ENCODE assay signal across 8 cellular contexts in genomic region chr5:75052461-75053285, GRCh38. TPM values are rescaled to one million over a fixed set of nuclear protein-coding genes. Genes with fewer than 3 reads are reported as not detected.
A peak's percentile ranks its signal among the peaks of the same experiment; 100 is the strongest.
DNase-seq lines count a peak whose midpoint lies in the region; ATAC-seq and TF ChIP-seq lines count a peak whose summit lies in the region.

GCNT4 (minus strand) TSS chr5:75052558; CDS start chr5:75030037, 22,521 bp downstream.

- intact Hi-C loops in CD14-positive monocyte (cut with micrococcal nuclease) (no loop called here), dorsolateral prefrontal cortex (cut with DNase I) (loop anchor here (2.0 to 5.0 kb wide), 2 partner anchors 184 to 185 kb away; partner anchors contain the start of gene ANKRD31 (in 2 of the 2)), right lobe of liver (cut with DNase I) (loop anchor here in 1 of 2 donors (10.0 kb wide), 1 partner anchor 118 kb away; no protein-coding TSS in a partner anchor)

- H3K27ac ChIP-seq in dorsolateral prefrontal cortex (peak within 1 kb of the TSS in 58 of 59 donors; percentile 15 to 95 (median 86)), right lobe of liver (peak within 1 kb of the TSS; percentile 82 to 89 (median 82))

- WGBS in right lobe of liver (ENCODE audit: insufficient coverage, low coverage, low lambda C conversion rate, missing lambda C conversion rate), result 0% methylated on average over 9 of the region's 103 CpGs

- POLR2A ChIA-PET in WTC11 (lab: Charles Lee), result interaction anchor here (0.6 to 1.9 kb wide), 5 partner anchors 127 to 287 kb away, joined by 3 to 7 read pairs (median 5); partner anchors contain the start of genes ANKRD31 and HMGCR

- ATAC-seq in HG02642 (IDR thresholded peaks at IDR 0.05; ENCODE audit: poor library complexity, unreplicated experiment) (peak; percentile 25), WTC11 (peak; percentile 7), right lobe of liver (peak; percentile 51 to 59 (median 56))
- ATAC-seq in stimulated activated effector memory CD8-positive, alpha-beta T cell treated with anti-CD3 and anti-CD28 coated beads, Interleukin-12 subunit alpha, Interleukin-12 subunit beta, amount 100 ng/mL, for 72 hours, result peak; percentile 48

- H3K9me3 ChIP-seq in right lobe of liver, result no peaks in the 10 kb centered on the region

- H3K36me3 Mint-ChIP-seq in CD14-positive monocyte, result peaks cover 7 to 10% of the 10 kb centered on the region in 2 donors
- no peaks in the 10 kb centered on the region for H3K36me3 Mint-ChIP-seq in WTC11
- H3K36me3 Mint-ChIP-seq in stimulated activated effector memory CD8-positive, alpha-beta T cell treated with anti-CD3 and anti-CD28 coated beads, Interleukin-12 subunit alpha, Interleukin-12 subunit beta, amount 100 ng/mL, for 72 hours, result no peaks in the 10 kb centered on the region

- H3K36me3 ChIP-seq in right lobe of liver, result no peaks in the 10 kb centered on the region

- CTCF ChIA-PET in WTC11 (lab: Charles Lee), result interaction anchor here (0.7 to 4.0 kb wide), 5 partner anchors 117 to 269 kb away, joined by 3 to 49 read pairs (median 4); partner anchors contain the start of gene ANKRD31

- no peak for TF ChIP-seq POLR2A in right lobe of liver (IDR thresholded peaks at IDR 0.05)

- DNase-seq in CD14-positive monocyte (ENCODE audit: low spot score) (no peak), WTC11 (ENCODE audit: low spot score) (peak; percentile 62), dorsolateral prefrontal cortex (peak in 2 of 10 donors; percentile 46 to 55), right lobe of liver (peak; percentile 56 to 71 (median 71)), NCI-H128 (lab: John Stamatoyannopoulos, UW; ENCODE audit: unreplicated experiment) (no peak), middle frontal gyrus (ENCODE audit: extremely low spot score, low spot score) (no peak)
- DNase-seq in stimulated activated effector memory CD8-positive, alpha-beta T cell treated with anti-CD3 and anti-CD28 coated beads, Interleukin-12 subunit alpha, Interleukin-12 subunit beta, amount 100 ng/mL, for 72 hours (ENCODE audit: low spot score in 2 of 2), result peak; percentile 27 to 72

- H3K27me3 ChIP-seq in dorsolateral prefrontal cortex (no peaks in the 10 kb centered on the region), right lobe of liver (no peaks in the 10 kb centered on the region)

- H3K9me3 Mint-ChIP-seq in CD14-positive monocyte (peaks cover 0 to 8% (median 5%) of the 10 kb centered on the region in 7 donors), WTC11 (no peaks in the 10 kb centered on the region)
- no peaks in the 10 kb centered on the region for H3K9me3 Mint-ChIP-seq in stimulated activated effector memory CD8-positive, alpha-beta T cell treated with anti-CD3 and anti-CD28 coated beads, Interleukin-12 subunit alpha, Interleukin-12 subunit beta, amount 100 ng/mL, for 72 hours

- H3K4me3 ChIP-seq in dorsolateral prefrontal cortex (peak within 1 kb of the TSS; percentile 46 to 95 (median 80)), right lobe of liver (peak within 1 kb of the TSS; percentile 57 to 84 (median 74))

- H3K27ac Mint-ChIP-seq in CD14-positive monocyte (peak within 1 kb of the TSS in 2 of 7 donors; percentile 5 to 54), WTC11 (no peak within 1 kb of the TSS)
- peak within 1 kb of the TSS; percentile 41 for H3K27ac Mint-ChIP-seq in stimulated activated effector memory CD8-positive, alpha-beta T cell treated with anti-CD3 and anti-CD28 coated beads, Interleukin-12 subunit alpha, Interleukin-12 subunit beta, amount 100 ng/mL, for 72 hours

- peaks cover 0 to 18% (median 0%) of the 10 kb centered on the region in 4 donors for H3K4me1 ChIP-seq in right lobe of liver

- TF ChIP-seq CTCF in CD14-positive monocyte (IDR thresholded peaks at IDR 0.05) (no peak), WTC11 (IDR thresholded peaks at IDR 0.05) (no peak), dorsolateral prefrontal cortex (IDR thresholded peaks at IDR 0.05 in 54 of 56, conservative IDR thresholded peaks at IDR 0.05 in 2 of 56; ENCODE audit: low read depth in 1 of 56, partially characterized antibody in 56 of 56) (peak in 1 of 56 donors; percentile 10), right lobe of liver (IDR thresholded peaks at IDR 0.05) (no peak)

- H3K4me1 Mint-ChIP-seq in CD14-positive monocyte (peaks cover 19% of the 10 kb centered on the region), WTC11 (peaks cover 56% of the 10 kb centered on the region)
- peaks cover 53% of the 10 kb centered on the region for H3K4me1 Mint-ChIP-seq in stimulated activated effector memory CD8-positive, alpha-beta T cell treated with anti-CD3 and anti-CD28 coated beads, Interleukin-12 subunit alpha, Interleukin-12 subunit beta, amount 100 ng/mL, for 72 hours

- H3K27me3 Mint-ChIP-seq in CD14-positive monocyte (ENCODE audit: low read depth in 3 of 3), result peaks cover 46 to 67% (median 58%) of the 10 kb centered on the region in 3 donors
- H3K27me3 Mint-ChIP-seq in WTC11 (ENCODE audit: low read depth), result peaks cover 48% of the 10 kb centered on the region

- H3K4me3 Mint-ChIP-seq in CD14-positive monocyte (peak within 1 kb of the TSS; percentile 87 to 98), WTC11 (peak within 1 kb of the TSS; percentile 81)
- peak within 1 kb of the TSS; percentile 78 for H3K4me3 Mint-ChIP-seq in stimulated activated effector memory CD8-positive, alpha-beta T cell treated with anti-CD3 and anti-CD28 coated beads, Interleukin-12 subunit alpha, Interleukin-12 subunit beta, amount 100 ng/mL, for 72 hours

TF ChIP-seq in WTC11, 78 proteins besides CTCF, POLR2A, EP300 and RAD21:
- no peak for TF ChIP-seq ZNF232 (CRISPR knock-in tag; IDR thresholded peaks at IDR 0.05)
- TF ChIP-seq FOXK1 (CRISPR knock-in tag; IDR thresholded peaks at IDR 0.05), result 0 out of 2 replicates have a peak, but pooled peaks have one; percentile 11
- peak; percentile 52 for TF ChIP-seq HMGXB4 (CRISPR knock-in tag; IDR thresholded peaks at IDR 0.05)

RNA-seq across cellular contexts. Expression of gene GCNT4, which starts in this region (rescaled TPM):
- not detected for polyA plus RNA-seq in CD14-positive monocyte
- total RNA-seq in WTC11 (2021) (0.71 to 1.8 TPM (median 0.80 TPM) in 3 replicates), dorsolateral prefrontal cortex (10 to 100 TPM in 13 of 120 experiments, 1 to 10 TPM in 107; 3.1 to 13.5 (median 7.1) TPM), right lobe of liver (1 to 10 TPM in 3 of 6 experiments, under 1 TPM in 3; 0.35 to 2.0 (median 0.96) TPM)

Comparison
In these comparisons a context has a peak if more than half of its experiments do, and no peak if none do; other contexts are left out.
1. DNase-seq: peak in WTC11 (single experiment), right lobe of liver (3 of 3) and stimulated activated effector memory CD8-positive, alpha-beta T cell treated with anti-CD3 and anti-CD28 coated beads, Interleukin-12 subunit alpha, Interleukin-12 subunit beta, amount 100 ng/mL, for 72 hours (2 of 2); none in CD14-positive monocyte (single experiment), NCI-H128 (single experiment) and middle frontal gyrus (single experiment).
2. intact Hi-C loops: an anchor here in dorsolateral prefrontal cortex (2.0 to 5.0 kb wide); none called in CD14-positive monocyte.
3. Peak in every context shown above with its lines, with median percentiles within 50 percentile points of each other: H3K4me3 Mint-ChIP-seq and ATAC-seq.